Comparison of ENCODE assay signal across 8 cellular contexts in genomic region chr7:76225379-76225778, GRCh38. TPM values are rescaled to one million over a fixed set of nuclear protein-coding genes. Genes with fewer than 3 reads are reported as not detected.
A peak's percentile ranks its signal among the peaks of the same experiment; 100 is the strongest.
DNase-seq lines count a peak whose midpoint lies in the region; ATAC-seq and TF ChIP-seq lines count a peak whose summit lies in the region.

No MANE protein-coding gene starts in this region.

- H3K4me3 Mint-ChIP-seq in glutamatergic neuron (ENCODE audit: unreplicated experiment): no peak overlapping the region

- H3K27me3 Mint-ChIP-seq in glutamatergic neuron (ENCODE audit: unreplicated experiment): peaks cover 2% of the 10 kb centered on the region

- peaks cover 21% of the 10 kb centered on the region for H3K4me1 Mint-ChIP-seq in glutamatergic neuron (ENCODE audit: low read depth, unreplicated experiment)

- in situ Hi-C loops in Caki2 (cut with HindIII; ENCODE audit: low pct_unique_long_range_greater_than_20kb, low sequenced_read_pairs): no loop called here

- H3K9me3 Mint-ChIP-seq in glutamatergic neuron (ENCODE audit: unreplicated experiment): peaks cover 6% of the 10 kb centered on the region

- H3K36me3 Mint-ChIP-seq in glutamatergic neuron (ENCODE audit: unreplicated experiment): peaks cover 5% of the 10 kb centered on the region

- no peak overlapping the region for H3K27ac Mint-ChIP-seq in glutamatergic neuron (ENCODE audit: unreplicated experiment)

- no peak for ATAC-seq in HG03439 (IDR thresholded peaks at IDR 0.05; ENCODE audit: unreplicated experiment)

- no peak for TF ChIP-seq CTCF in glutamatergic neuron (IDR thresholded peaks at IDR 0.05; ENCODE audit: partially characterized antibody, unreplicated experiment)

- DNase-seq in Caki2 (ENCODE audit: low read depth): peak; percentile 28
- peak; percentile 30 for DNase-seq in LHCN-M2 (ENCODE audit: low read depth)
- peak; percentile 24 for DNase-seq in activated CD8-positive, alpha-beta memory T cell treated with anti-CD3 and anti-CD28 coated beads, Interleukin-2, amount 50 U/mL, for 4 hours
- peak; percentile 79 for DNase-seq in iPS-NIHi11 (ENCODE audit: low spot score)
- no peak for DNase-seq in SHP77 (lab: John Stamatoyannopoulos, UW)
- no peak for DNase-seq in inferior parietal cortex (ENCODE audit: extremely low spot score)
- DNase-seq in glutamatergic neuron: no peak

RNA-seq across cellular contexts. Expression of gene SRRM3, which starts 23.7 kb away (rescaled TPM):
- total RNA-seq in Caki2 (2014; rRNA removed; shearing (Covaris generic); ENCODE audit: low replicate concordance): 1.1 and 1.3 TPM in 2 replicates
- 0.40 and 1.3 TPM in 2 replicates for total RNA-seq in LHCN-M2 (2014; rRNA removed)
- polyA plus RNA-seq in LHCN-M2 (2012): 0.79 TPM
- 154 TPM for total RNA-seq in glutamatergic neuron (ENCODE audit: unreplicated experiment)

Comparison
In these comparisons a context has a peak if more than half of its experiments do, and no peak if none do; other contexts are left out.
1. DNase-seq: peak in Caki2 (single experiment), LHCN-M2 (single experiment), activated CD8-positive, alpha-beta memory T cell treated with anti-CD3 and anti-CD28 coated beads, Interleukin-2, amount 50 U/mL, for 4 hours (single experiment) and iPS-NIHi11 (single experiment); none in SHP77 (0 of 2), inferior parietal cortex (single experiment) and glutamatergic neuron (single experiment).
2. RNA of gene SRRM3, which starts 23.7 kb away (total RNA-seq): 154 TPM in glutamatergic neuron (single experiment); 1.1 to 1.3 TPM in Caki2 and 0.40 to 1.3 TPM in LHCN-M2; every median in the first group is over 10 times any median in the second.